In the genomic region with DNA sequence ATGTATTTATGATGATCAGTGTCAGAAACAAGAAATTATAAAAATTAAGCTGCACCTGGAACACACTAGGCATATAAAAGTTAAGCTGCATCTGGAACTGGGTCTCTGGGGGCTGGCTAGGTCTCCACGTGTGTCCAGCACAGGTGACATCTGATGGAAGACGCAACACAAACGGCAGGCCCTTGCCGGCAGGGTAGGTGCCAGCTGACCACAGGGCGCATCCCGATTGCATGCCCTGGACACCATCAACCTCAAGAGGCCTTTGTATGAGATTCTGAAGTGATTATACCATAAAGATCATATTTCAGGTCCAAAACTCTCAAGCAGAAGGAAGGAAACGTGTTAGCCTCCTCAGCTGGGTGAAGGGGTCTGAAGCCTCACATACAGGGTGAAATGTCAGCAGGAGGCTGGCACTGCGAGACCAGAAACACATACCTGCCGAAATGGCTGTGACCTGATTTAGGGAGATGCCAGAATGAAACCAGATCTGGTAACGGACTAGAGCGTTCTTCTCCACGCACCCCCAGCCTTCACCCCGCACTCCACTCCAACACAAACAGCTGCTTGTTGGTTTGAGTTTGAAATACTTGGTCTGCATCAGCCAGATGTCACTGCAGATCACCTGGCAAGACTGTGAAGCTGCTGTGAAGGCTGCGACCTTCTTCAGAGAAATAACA, we compare ENCODE assay signal across 24 cellular contexts. TPM values are rescaled to one million over a fixed set of nuclear protein-coding genes. Genes with fewer than 3 reads are reported as not detected.
"Had no signal": no experiment of that assay in that cellular context is flagged by ENCODE, and none has a peak within 500 bp of the region (broad histone marks: within the 10 kb centered on the region; RNA-seq: fewer than 3 reads in every experiment).

No MANE protein-coding gene starts in this region.

- DNase-seq: activated CD4-positive, alpha-beta T cell treated with anti-CD3 and anti-CD28 coated beads, Interleukin-2, amount 10 ng/mL, durations not matched to agents 7 days and 5 days; activated CD8-positive, alpha-beta memory T cell treated with anti-CD3 and anti-CD28 coated beads, Interleukin-2, amount 50 U/mL, for 48 hours; activated CD8-positive, alpha-beta T cell treated with anti-CD3 and anti-CD28 coated beads, Interleukin-2, amount 10 ng/mL, durations not matched to agents 7 days and 5 days; activated effector memory CD4-positive, alpha-beta T cell treated with anti-CD3 and anti-CD28 coated beads, Interleukin-2, amount 50 U/mL, for 16 hours; activated T-cell treated with anti-CD3 and anti-CD28 coated beads, Interleukin-2, amount 50 U/mL, for 72 hours; cortex of kidney; effector CD4-positive, alpha-beta T cell; foreskin fibroblast; glutamatergic neuron; hypothalamus; midbrain; nephron progenitor cell; nucleus accumbens; small intestine; stimulated activated CD4-positive, alpha-beta T cell treated with anti-CD3 and anti-CD28 coated beads, Interleukin-4, amount 100 ng/mL, for 24 hours; stomach; T-helper 1 cell had no signal

- H3K4me1 ChIP-seq: adrenal gland had no signal

- H3K9me3 ChIP-seq: adrenal gland, breast epithelium, stomach had no signal

- H3K27ac ChIP-seq: breast epithelium had no signal

- H3K4me3 ChIP-seq: adrenal gland, breast epithelium, stomach had no signal

- H3K36me3 Mint-ChIP-seq: activated naive CD4-positive, alpha-beta T cell treated with anti-CD3 and anti-CD28 coated beads, Interleukin-2, amount 50 U/mL, for 72 hours; stimulated activated effector memory CD8-positive, alpha-beta T cell treated with anti-CD3 and anti-CD28 coated beads, Interleukin-12 subunit alpha, Interleukin-12 subunit beta, amount 100 ng/mL, for 72 hours had no signal

- H3K9me3 Mint-ChIP-seq: activated CD4-positive, alpha-beta T cell treated with anti-CD3 and anti-CD28 coated beads, Interleukin-2, amount 10 ng/mL, durations not matched to agents 7 days and 5 days; activated naive CD4-positive, alpha-beta T cell treated with anti-CD3 and anti-CD28 coated beads, Interleukin-2, amount 50 U/mL, for 72 hours; activated T-cell treated with anti-CD3 and anti-CD28 coated beads, Interleukin-2, amount 50 U/mL, for 72 hours; nephron progenitor cell; stimulated activated effector memory CD8-positive, alpha-beta T cell treated with anti-CD3 and anti-CD28 coated beads, Interleukin-12 subunit alpha, Interleukin-12 subunit beta, amount 100 ng/mL, for 72 hours had no signal

- H3K27me3 Mint-ChIP-seq: progenitor cell of endocrine pancreas had no signal

- H3K4me3 Mint-ChIP-seq: activated CD4-positive, alpha-beta T cell treated with anti-CD3 and anti-CD28 coated beads, Interleukin-2, amount 10 ng/mL, durations not matched to agents 7 days and 5 days; activated CD8-positive, alpha-beta T cell treated with anti-CD3 and anti-CD28 coated beads, Interleukin-2, amount 10 ng/mL, durations not matched to agents 7 days and 5 days; activated T-cell treated with anti-CD3 and anti-CD28 coated beads, Interleukin-2, amount 50 U/mL, for 72 hours; nephron progenitor cell; stimulated activated effector memory CD8-positive, alpha-beta T cell treated with anti-CD3 and anti-CD28 coated beads, Interleukin-12 subunit alpha, Interleukin-12 subunit beta, amount 100 ng/mL, for 72 hours had no signal

- H3K36me3 ChIP-seq: adrenal gland, breast epithelium had no signal

- H3K27me3 ChIP-seq: adrenal gland, breast epithelium had no signal

- H3K27ac Mint-ChIP-seq: activated CD4-positive, alpha-beta T cell treated with anti-CD3 and anti-CD28 coated beads, Interleukin-2, amount 10 ng/mL, durations not matched to agents 7 days and 5 days; activated CD8-positive, alpha-beta T cell treated with anti-CD3 and anti-CD28 coated beads, Interleukin-2, amount 10 ng/mL, durations not matched to agents 7 days and 5 days; activated naive CD4-positive, alpha-beta T cell treated with anti-CD3 and anti-CD28 coated beads, Interleukin-2, amount 50 U/mL, for 72 hours; activated T-cell treated with anti-CD3 and anti-CD28 coated beads, Interleukin-2, amount 50 U/mL, for 72 hours; nephron progenitor cell; progenitor cell of endocrine pancreas; stimulated activated effector memory CD8-positive, alpha-beta T cell treated with anti-CD3 and anti-CD28 coated beads, Interleukin-12 subunit alpha, Interleukin-12 subunit beta, amount 100 ng/mL, for 72 hours had no signal

- ATAC-seq: activated CD8-positive, alpha-beta T cell treated with anti-CD3 and anti-CD28 coated beads, Interleukin-2, amount 10 ng/mL, durations not matched to agents 7 days and 5 days; activated naive CD4-positive, alpha-beta T cell treated with anti-CD3 and anti-CD28 coated beads, Interleukin-2, amount 50 U/mL, for 72 hours; activated T-cell treated with anti-CD3 and anti-CD28 coated beads, Interleukin-2, amount 50 U/mL, for 72 hours; left lobe of liver; right cardiac atrium; stimulated activated effector memory CD8-positive, alpha-beta T cell treated with anti-CD3 and anti-CD28 coated beads, Interleukin-12 subunit alpha, Interleukin-12 subunit beta, amount 100 ng/mL, for 72 hours had no signal

- H3K4me1 Mint-ChIP-seq: activated CD4-positive, alpha-beta T cell treated with anti-CD3 and anti-CD28 coated beads, Interleukin-2, amount 10 ng/mL, durations not matched to agents 7 days and 5 days; stimulated activated effector memory CD8-positive, alpha-beta T cell treated with anti-CD3 and anti-CD28 coated beads, Interleukin-12 subunit alpha, Interleukin-12 subunit beta, amount 100 ng/mL, for 72 hours had no signal

RNA-seq across cellular contexts. Expression of a gene that starts 37.3 kb away (rescaled TPM):
- total RNA-seq: activated CD8-positive, alpha-beta T cell treated with anti-CD3 and anti-CD28 coated beads, Interleukin-2, amount 10 ng/mL, durations not matched to agents 7 days and 5 days had no signal

RNA-seq across cellular contexts. Expression of a gene that starts 37.4 kb away (rescaled TPM):
- total RNA-seq: activated CD4-positive, alpha-beta T cell treated with anti-CD3 and anti-CD28 coated beads, Interleukin-2, amount 10 ng/mL, durations not matched to agents 7 days and 5 days; activated CD8-positive, alpha-beta T cell treated with anti-CD3 and anti-CD28 coated beads, Interleukin-2, amount 10 ng/mL, durations not matched to agents 7 days and 5 days; activated T-cell treated with anti-CD3 and anti-CD28 coated beads, Interleukin-2, amount 50 U/mL, for 72 hours had no signal
